In the genomic region with DNA sequence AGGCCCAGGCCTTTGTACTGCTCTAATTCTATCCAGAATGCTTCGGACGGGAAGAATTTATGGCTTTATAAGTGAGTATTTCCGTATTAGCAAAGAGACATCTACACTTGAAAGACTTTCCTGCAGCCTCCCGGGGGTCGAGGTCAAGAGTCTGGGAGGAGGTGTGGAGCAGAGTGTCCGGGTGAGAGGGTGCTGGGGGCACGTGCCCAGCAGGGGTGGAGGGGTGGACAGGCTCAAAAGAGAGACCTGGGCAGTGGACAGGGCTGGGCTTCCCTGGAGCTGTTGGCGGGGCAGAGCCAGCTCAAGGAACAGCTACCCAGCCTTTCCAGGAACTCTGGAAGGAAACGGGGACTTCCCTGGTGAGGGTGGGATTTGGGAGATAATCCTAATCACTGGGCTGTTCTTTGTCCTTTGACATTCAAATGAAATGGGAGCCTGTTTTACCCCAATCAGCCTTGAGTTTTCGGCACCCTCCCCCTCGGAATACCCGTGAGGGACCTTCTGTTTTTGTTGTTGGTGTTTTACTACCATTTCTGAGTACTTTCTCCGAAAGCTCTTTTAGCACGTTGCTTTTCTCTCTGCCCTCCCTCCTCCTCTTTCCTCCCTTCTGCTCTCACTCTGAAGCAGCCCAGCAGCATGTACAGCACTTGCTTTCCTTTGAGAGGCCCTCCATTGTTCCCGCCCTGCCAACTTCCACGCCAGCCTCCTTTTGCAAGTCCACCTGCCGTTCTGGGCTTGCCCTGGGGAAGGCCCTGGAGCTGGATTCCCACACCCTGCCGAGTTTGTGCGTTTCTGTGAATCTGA, we compare ENCODE assay signal across 1 cellular context.
TF ChIP-seq lines count a peak whose summit lies in the region.

No MANE protein-coding gene starts in this region.

TF ChIP-seq in HepG2, 621 proteins besides CTCF, POLR2A, EP300 and RAD21 (continued from another document):
- TF ChIP-seq, protein P1, sequence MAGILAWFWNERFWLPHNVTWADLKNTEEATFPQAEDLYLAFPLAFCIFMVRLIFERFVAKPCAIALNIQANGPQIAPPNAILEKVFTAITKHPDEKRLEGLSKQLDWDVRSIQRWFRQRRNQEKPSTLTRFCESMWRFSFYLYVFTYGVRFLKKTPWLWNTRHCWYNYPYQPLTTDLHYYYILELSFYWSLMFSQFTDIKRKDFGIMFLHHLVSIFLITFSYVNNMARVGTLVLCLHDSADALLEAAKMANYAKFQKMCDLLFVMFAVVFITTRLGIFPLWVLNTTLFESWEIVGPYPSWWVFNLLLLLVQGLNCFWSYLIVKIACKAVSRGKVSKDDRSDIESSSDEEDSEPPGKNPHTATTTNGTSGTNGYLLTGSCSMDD (CRISPR knock-in tag; IDR thresholded peaks at IDR 0.05), result no peak
- no peak for TF ChIP-seq ZNF251 (CRISPR knock-in tag; IDR thresholded peaks at IDR 0.05)
